ENCODE assay signal across 15 cellular contexts in the genomic region with DNA sequence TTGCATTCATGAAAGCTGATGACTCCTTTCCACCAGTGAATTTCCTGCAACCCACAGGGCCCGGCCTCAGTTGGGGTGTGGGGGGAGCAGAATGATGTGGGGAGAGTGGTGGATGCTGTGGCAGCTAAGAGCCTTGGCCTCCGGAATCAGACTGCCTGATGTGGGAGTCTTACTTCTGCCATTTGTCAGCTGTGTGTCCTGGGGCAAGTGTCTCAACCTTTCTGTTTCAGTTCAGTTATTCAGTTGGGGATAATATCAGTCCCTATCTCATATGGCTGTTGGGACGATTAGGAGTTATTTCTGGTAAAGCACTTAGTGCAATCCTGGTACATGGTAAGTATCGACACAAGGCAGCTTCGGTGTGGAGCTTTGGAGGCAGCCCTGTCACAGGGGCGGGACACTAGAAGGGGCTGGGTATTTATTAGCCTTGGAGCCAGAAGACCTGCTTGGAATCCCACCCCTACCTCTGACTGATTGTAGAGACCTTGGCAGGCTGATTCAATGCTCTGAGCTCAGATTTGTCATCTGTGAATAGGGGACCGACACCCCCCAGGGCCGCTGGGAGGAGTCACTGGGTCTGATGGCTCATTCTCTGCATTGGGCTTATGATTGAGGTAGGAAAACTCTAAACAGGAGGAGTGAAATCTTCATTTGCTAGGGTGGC. TPM values are rescaled to one million over a fixed set of nuclear protein-coding genes. Genes with fewer than 3 reads are reported as not detected.
A peak's percentile ranks its signal among the peaks of the same experiment; 100 is the strongest.
DNase-seq lines count a peak whose midpoint lies in the region; FAIRE-seq and TF ChIP-seq lines count a peak whose summit lies in the region.
"Had no signal": no experiment of that assay in that cellular context is flagged by ENCODE, and none has a peak within 500 bp of the region (broad histone marks: within the 10 kb centered on the region; RNA-seq: fewer than 3 reads in every experiment).

No MANE protein-coding gene starts in this region.

- H3K4me3 Mint-ChIP-seq in progenitor cell of endocrine pancreas (ENCODE audit: low read depth) = no peak overlapping the region
- H3K4me3 Mint-ChIP-seq: activated CD8-positive, alpha-beta memory T cell treated with anti-CD3 and anti-CD28 coated beads, Interleukin-2, amount 10 ng/mL, durations not matched to agents 7 days and 5 days; activated naive CD4-positive, alpha-beta T cell treated with anti-CD3 and anti-CD28 coated beads, Interleukin-2, amount 50 U/mL, for 24 hours; immature natural killer cell; stimulated activated naive CD8-positive, alpha-beta T cell treated with anti-CD3 and anti-CD28 coated beads, Interleukin-15, amount 100 ng/mL, for 72 hours had no signal

- H3K4me3 ChIP-seq in Peyer's patch (no peak overlapping the region), esophagus squamous epithelium (no peak overlapping the region)

- DNase-seq in ACHN (peak; percentile 41), Peyer's patch (no peak), esophagus squamous epithelium (lab: John Stamatoyannopoulos, UW) (no peak), progenitor cell of endocrine pancreas (ENCODE audit: low spot score, unreplicated experiment) (no peak), D721Med (ENCODE audit: insufficient read length, low spot score) (no peak), superior temporal gyrus (ENCODE audit: extremely low spot score) (no peak), HTR-8/SVneo (ENCODE audit: insufficient read length, low spot score) (no peak), HT-29 (ENCODE audit: low spot score) (no peak)
- DNase-seq: activated CD8-positive, alpha-beta memory T cell treated with anti-CD3 and anti-CD28 coated beads, Interleukin-2, amount 10 ng/mL, durations not matched to agents 7 days and 5 days; immature natural killer cell; NCI-H1105 treated with DMSO at 0.1 percent for 48 hours; NCI-H226; stimulated activated naive CD8-positive, alpha-beta T cell treated with anti-CD3 and anti-CD28 coated beads, Interleukin-15, amount 100 ng/mL, for 72 hours; WERI-Rb-1 had no signal

- no peaks in the 10 kb centered on the region for H3K36me3 Mint-ChIP-seq in progenitor cell of endocrine pancreas (ENCODE audit: insufficient read depth)
- H3K36me3 Mint-ChIP-seq: activated CD8-positive, alpha-beta memory T cell treated with anti-CD3 and anti-CD28 coated beads, Interleukin-2, amount 10 ng/mL, durations not matched to agents 7 days and 5 days; activated naive CD4-positive, alpha-beta T cell treated with anti-CD3 and anti-CD28 coated beads, Interleukin-2, amount 50 U/mL, for 24 hours; immature natural killer cell had no signal

- intact Hi-C loops in esophagus squamous epithelium (cut with DNase I) = no loop called here

- H3K36me3 ChIP-seq in Peyer's patch (no peaks in the 10 kb centered on the region), esophagus squamous epithelium (peaks cover 0 to 5% (median 0%) of the 10 kb centered on the region in 3 donors)

- no peak for TF ChIP-seq CTCF in Peyer's patch (IDR thresholded peaks at IDR 0.05)
- TF ChIP-seq CTCF in esophagus squamous epithelium (IDR thresholded peaks at IDR 0.05) = no peak
- no peak for TF ChIP-seq CTCF in progenitor cell of endocrine pancreas (IDR thresholded peaks at IDR 0.05; ENCODE audit: unreplicated experiment)
- no peak for TF ChIP-seq CTCF in D721Med (IDR thresholded peaks at IDR 0.05; ENCODE audit: insufficient read depth, missing control alignments)

- no peaks in the 10 kb centered on the region for H3K9me3 ChIP-seq in Peyer's patch
- H3K9me3 ChIP-seq in esophagus squamous epithelium = no peaks in the 10 kb centered on the region

- 76 to 80% methylated on average over 1 to 8 of the region's 8 CpGs for WGBS in esophagus squamous epithelium, 2 donors

- H3K4me1 Mint-ChIP-seq in progenitor cell of endocrine pancreas (ENCODE audit: low read depth) = peaks cover 20% of the 10 kb centered on the region
- H3K4me1 Mint-ChIP-seq: activated CD8-positive, alpha-beta memory T cell treated with anti-CD3 and anti-CD28 coated beads, Interleukin-2, amount 10 ng/mL, durations not matched to agents 7 days and 5 days; activated naive CD4-positive, alpha-beta T cell treated with anti-CD3 and anti-CD28 coated beads, Interleukin-2, amount 50 U/mL, for 24 hours; immature natural killer cell; stimulated activated naive CD8-positive, alpha-beta T cell treated with anti-CD3 and anti-CD28 coated beads, Interleukin-15, amount 100 ng/mL, for 72 hours had no signal

- H3K27me3 Mint-ChIP-seq in progenitor cell of endocrine pancreas = peaks cover 22% of the 10 kb centered on the region
- H3K27me3 Mint-ChIP-seq: activated naive CD4-positive, alpha-beta T cell treated with anti-CD3 and anti-CD28 coated beads, Interleukin-2, amount 50 U/mL, for 24 hours had no signal

- no peaks in the 10 kb centered on the region for H3K9me3 Mint-ChIP-seq in progenitor cell of endocrine pancreas (ENCODE audit: low read depth)
- H3K9me3 Mint-ChIP-seq: activated naive CD4-positive, alpha-beta T cell treated with anti-CD3 and anti-CD28 coated beads, Interleukin-2, amount 50 U/mL, for 24 hours; immature natural killer cell; stimulated activated naive CD8-positive, alpha-beta T cell treated with anti-CD3 and anti-CD28 coated beads, Interleukin-15, amount 100 ng/mL, for 72 hours had no signal

- H3K27me3 ChIP-seq in Peyer's patch (no peaks in the 10 kb centered on the region), esophagus squamous epithelium (no peaks in the 10 kb centered on the region)

- H3K27ac Mint-ChIP-seq in progenitor cell of endocrine pancreas = peak overlapping the region; percentile 33
- H3K27ac Mint-ChIP-seq: activated CD8-positive, alpha-beta memory T cell treated with anti-CD3 and anti-CD28 coated beads, Interleukin-2, amount 10 ng/mL, durations not matched to agents 7 days and 5 days; activated naive CD4-positive, alpha-beta T cell treated with anti-CD3 and anti-CD28 coated beads, Interleukin-2, amount 50 U/mL, for 24 hours; immature natural killer cell had no signal

- no peak for TF ChIP-seq POLR2A in Peyer's patch (IDR thresholded peaks at IDR 0.05)
- TF ChIP-seq POLR2A in esophagus squamous epithelium (IDR thresholded peaks at IDR 0.05) = no peak

- H3K27ac ChIP-seq in Peyer's patch (peak overlapping the region in 3 of 4 donors; percentile 42 to 82 (median 51)), esophagus squamous epithelium (peak overlapping the region; percentile 78 to 96 (median 93))
- H3K27ac ChIP-seq: WERI-Rb-1 had no signal

- in situ Hi-C loops in ACHN (cut with HindIII; ENCODE audit: low pct_ligation_motif_present, low pct_unique_long_range_greater_than_20kb, low sequenced_read_pairs) = no loop called here

- peaks cover 0 to 35% (median 0%) of the 10 kb centered on the region in 4 donors for H3K4me1 ChIP-seq in Peyer's patch
- H3K4me1 ChIP-seq in esophagus squamous epithelium = peaks cover 32 to 81% (median 61%) of the 10 kb centered on the region in 3 donors

- FAIRE-seq in D721Med (lab: Jason Lieb, UNC) (no peak), HTR-8/SVneo (lab: Jason Lieb, UNC) (no peak)

RNA-seq across cellular contexts. Expression of gene ARHGEF10L, which starts 19.6 kb away (rescaled TPM):
- total RNA-seq in Peyer's patch (100 to 1,000 TPM in 3 of 4 donors, 10 to 100 TPM in 1; 72.7 to 177 (median 156) TPM), esophagus squamous epithelium (10 to 100 TPM; 30.0 to 61.4 (median 44.7) TPM), progenitor cell of endocrine pancreas (28.0 and 31.3 TPM in 2 replicates)
- 54.2 and 56.1 TPM in 2 replicates for total RNA-seq in HT-29 (2014; rRNA removed; shearing (Covaris generic))
- total RNA-seq: activated CD8-positive, alpha-beta memory T cell treated with anti-CD3 and anti-CD28 coated beads, Interleukin-2, amount 10 ng/mL, durations not matched to agents 7 days and 5 days had no signal
